In the genomic region with DNA sequence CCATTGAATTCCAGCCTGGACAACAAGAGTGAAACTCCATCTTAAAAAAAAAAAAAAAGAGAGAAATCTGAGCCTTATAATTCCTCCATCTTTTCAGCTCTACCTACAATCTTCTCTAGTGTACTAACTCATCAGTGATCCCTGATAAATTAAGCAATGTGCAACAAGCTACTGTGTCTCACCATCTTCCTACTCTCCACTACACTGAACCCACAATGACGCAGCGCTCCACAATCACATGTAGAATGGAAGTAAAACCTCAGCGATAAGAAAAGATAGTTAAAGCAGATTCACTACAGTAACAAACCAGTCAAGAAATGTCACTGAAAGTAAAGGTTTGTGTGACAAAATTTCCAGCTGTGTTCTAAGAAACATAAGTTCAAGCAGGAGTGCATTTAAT, we compare ENCODE assay signal across 26 cellular contexts. TPM values are rescaled to one million over a fixed set of nuclear protein-coding genes. Genes with fewer than 3 reads are reported as not detected.
DNase-seq lines count a peak whose midpoint lies in the region; ATAC-seq and TF ChIP-seq lines count a peak whose summit lies in the region.
"Had no signal": no experiment of that assay in that cellular context is flagged by ENCODE, and none has a peak within 500 bp of the region (broad histone marks: within the 10 kb centered on the region; RNA-seq: fewer than 3 reads in every experiment).

No MANE protein-coding gene starts in this region.

- TF ChIP-seq POLR2A in gastrocnemius medialis (IDR thresholded peaks at IDR 0.05) = no peak

- H3K4me3 ChIP-seq in OCI-LY7 (ENCODE audit: low read depth, low read length, poor library complexity, severe bottlenecking) (no peak overlapping the region), gastrocnemius medialis (no peak overlapping the region)
- H3K4me3 ChIP-seq: A549, gastroesophageal sphincter, skin epidermis, upper lobe of left lung had no signal

- TF ChIP-seq CTCF in OCI-LY7 (conservative IDR thresholded peaks at IDR 0.05; ENCODE audit: low read length) = no peak
- TF ChIP-seq CTCF in endothelial cell (IDR thresholded peaks at IDR 0.05; ENCODE audit: unreplicated experiment) = no peak
- no peak for TF ChIP-seq CTCF in gastrocnemius medialis (IDR thresholded peaks at IDR 0.05 in 4 of 5, conservative IDR thresholded peaks at IDR 0.05 in 1 of 5)
- TF ChIP-seq CTCF in foreskin keratinocyte (conservative IDR thresholded peaks at IDR 0.05) = no peak
- no peak for TF ChIP-seq CTCF in GM13977 (IDR thresholded peaks at IDR 0.05; ENCODE audit: extremely low read depth, insufficient read depth, missing control alignments)

- H3K9me3 ChIP-seq in OCI-LY7 (ENCODE audit: low read length) = no peaks in the 10 kb centered on the region
- H3K9me3 ChIP-seq in gastrocnemius medialis = no peaks in the 10 kb centered on the region
- H3K9me3 ChIP-seq: A549, BE2C, gastroesophageal sphincter, upper lobe of left lung had no signal

- H3K36me3 ChIP-seq in OCI-LY7 (ENCODE audit: insufficient read depth, low read length) = no peaks in the 10 kb centered on the region
- no peaks in the 10 kb centered on the region for H3K36me3 ChIP-seq in gastrocnemius medialis
- H3K36me3 ChIP-seq: BE2C, gastroesophageal sphincter, upper lobe of left lung had no signal

- H3K9me2 ChIP-seq in OCI-LY7 (ENCODE audit: insufficient read depth, low read length) = no peaks in the 10 kb centered on the region

- H3K4me1 ChIP-seq in OCI-LY7 (ENCODE audit: insufficient read depth, low read length, poor library complexity, severe bottlenecking) (peaks cover 93% of the 10 kb centered on the region), gastrocnemius medialis (peaks cover 60 to 98% of the 10 kb centered on the region in 2 donors), foreskin keratinocyte (peaks cover 10% of the 10 kb centered on the region)
- H3K4me1 ChIP-seq: BE2C had no signal

- H3K27ac Mint-ChIP-seq in activated CD4-positive, alpha-beta T cell treated with anti-CD3 and anti-CD28 coated beads for 36 hours = no peak overlapping the region
- H3K27ac Mint-ChIP-seq in endothelial cell (ENCODE audit: unreplicated experiment) = peak overlapping the region; percentile 6
- H3K27ac Mint-ChIP-seq: activated CD4-positive, alpha-beta T cell treated with anti-CD3 and anti-CD28 coated beads, Interleukin-2, amount 10 ng/mL, durations not matched to agents 24 days and 14 days; mesothelial cell of epicardium; nephron; progenitor cell of endocrine pancreas had no signal

- peaks cover 95% of the 10 kb centered on the region for H3K79me2 ChIP-seq in OCI-LY7 (ENCODE audit: insufficient read depth, low read depth, low read length)

- peaks cover 13% of the 10 kb centered on the region for H3K4me1 Mint-ChIP-seq in activated CD4-positive, alpha-beta T cell treated with anti-CD3 and anti-CD28 coated beads for 36 hours
- peaks cover 62% of the 10 kb centered on the region for H3K4me1 Mint-ChIP-seq in endothelial cell (ENCODE audit: unreplicated experiment)
- H3K4me1 Mint-ChIP-seq: activated CD4-positive, alpha-beta T cell treated with anti-CD3 and anti-CD28 coated beads, Interleukin-2, amount 10 ng/mL, durations not matched to agents 24 days and 14 days had no signal

- peak overlapping the region; percentile 50; the same call in 1 of the 2 replicates for H3K4me2 ChIP-seq in OCI-LY7 (ENCODE audit: low read length)
- H3K4me2 ChIP-seq: A549 had no signal

- POLR2A ChIA-PET in activated CD4-positive, alpha-beta T cell treated with anti-CD3 and anti-CD28 coated beads for 36 hours (lab: Charles Lee) = no interaction called here
- POLR2A ChIA-PET in OCI-LY7 (lab: Charles Lee) = interaction anchor here (0.5 to 10.9 kb wide), 5 partner anchors 7 to 169 kb away, joined by 3 to 114 read pairs (median 3); no protein-coding TSS in a partner anchor

- intact Hi-C loops in activated CD4-positive, alpha-beta T cell treated with anti-CD3 and anti-CD28 coated beads for 36 hours (cut with DNase I, micrococcal nuclease) = no loop called here
- intact Hi-C loops in OCI-LY7 (cut with micrococcal nuclease; ENCODE audit: unreplicated experiment) (no loop called here), gastrocnemius medialis (cut with DNase I; ENCODE audit: low total_unique reads) (no loop called here)

- CTCF ChIA-PET in activated CD4-positive, alpha-beta T cell treated with anti-CD3 and anti-CD28 coated beads for 36 hours (lab: Charles Lee) = interaction anchor here (0.7 kb wide), 1 partner anchor 227 kb away, joined by 6 read pairs; no protein-coding TSS in a partner anchor
- CTCF ChIA-PET in OCI-LY7 (lab: Charles Lee; ENCODE audit: unreplicated experiment) = no interaction called here

- in situ Hi-C loops in gastrocnemius medialis (cut with MboI; ENCODE audit: low sequenced_read_pairs in 4 of 4) = loop anchor here in 1 of 4 donors (5.0 kb wide), 1 partner anchor 47 kb away; no protein-coding TSS in a partner anchor
- in situ Hi-C loops in GM13977 (cut with MboI; ENCODE audit: low pct_unique_long_range_greater_than_20kb, low sequenced_read_pairs, unreplicated experiment) = no loop called here

- H3K9me3 Mint-ChIP-seq in activated CD4-positive, alpha-beta T cell treated with anti-CD3 and anti-CD28 coated beads for 36 hours (ENCODE audit: low read depth) = no peaks in the 10 kb centered on the region
- H3K9me3 Mint-ChIP-seq in endothelial cell (ENCODE audit: unreplicated experiment) = no peaks in the 10 kb centered on the region
- H3K9me3 Mint-ChIP-seq: activated CD4-positive, alpha-beta T cell treated with anti-CD3 and anti-CD28 coated beads, Interleukin-2, amount 10 ng/mL, durations not matched to agents 24 days and 14 days; mesothelial cell of epicardium; nephron had no signal

- H3K27ac ChIP-seq in OCI-LY7 (ENCODE audit: low read depth, low read length, poor library complexity, severe bottlenecking) (peak overlapping the region; percentile 20), gastrocnemius medialis (peak overlapping the region; percentile 66 to 76 (median 74)), foreskin keratinocyte (no peak overlapping the region)
- H3K27ac ChIP-seq: A549, gastroesophageal sphincter, RWPE1 had no signal

- H3K4me3 Mint-ChIP-seq in activated CD4-positive, alpha-beta T cell treated with anti-CD3 and anti-CD28 coated beads for 36 hours = no peak overlapping the region
- no peak overlapping the region for H3K4me3 Mint-ChIP-seq in endothelial cell (ENCODE audit: unreplicated experiment)
- H3K4me3 Mint-ChIP-seq: activated CD4-positive, alpha-beta T cell treated with anti-CD3 and anti-CD28 coated beads, Interleukin-2, amount 10 ng/mL, durations not matched to agents 24 days and 14 days; mesothelial cell of epicardium; nephron had no signal

- no peak overlapping the region for H2AFZ ChIP-seq in OCI-LY7 (ENCODE audit: low read length)

- H3K36me3 Mint-ChIP-seq in activated CD4-positive, alpha-beta T cell treated with anti-CD3 and anti-CD28 coated beads for 36 hours (ENCODE audit: low read depth) = no peaks in the 10 kb centered on the region
- peaks cover 15% of the 10 kb centered on the region for H3K36me3 Mint-ChIP-seq in endothelial cell (ENCODE audit: low read depth, unreplicated experiment)
- H3K36me3 Mint-ChIP-seq: mesothelial cell of epicardium had no signal

- peak; percentile 40 for DNase-seq in activated CD4-positive, alpha-beta T cell treated with anti-CD3 and anti-CD28 coated beads for 36 hours
- DNase-seq in activated CD4-positive, alpha-beta T cell treated with anti-CD3 and anti-CD28 coated beads for 4 hours = no peak
- no peak for DNase-seq in OCI-LY7 (ENCODE audit: low spot score)
- no peak for DNase-seq in endothelial cell (ENCODE audit: low spot score)
- no peak for DNase-seq in gastrocnemius medialis
- DNase-seq in DMS79 (lab: John Stamatoyannopoulos, UW) = no peak
- DNase-seq in foreskin keratinocyte = no peak
- no peak for DNase-seq in GM13977 (ENCODE audit: low spot score)
- DNase-seq: activated CD4-positive, alpha-beta T cell treated with anti-CD3 and anti-CD28 coated beads, Interleukin-2, amount 10 ng/mL, durations not matched to agents 24 days and 14 days; activated CD8-positive, alpha-beta memory T cell treated with anti-CD3 and anti-CD28 coated beads, Interleukin-2, amount 50 U/mL, for 48 hours; activated effector memory CD4-positive, alpha-beta T cell treated with anti-CD3 and anti-CD28 coated beads, Interleukin-2, amount 50 U/mL, for 16 hours; BE2C; Calu3; dorsolateral prefrontal cortex; HCEC 1CT; NCI-H1092 treated with DMSO at 0.1 percent for 48 hours; NCI-H2081 treated with DMSO at 0.1 percent for 48 hours; stimulated activated CD4-positive, alpha-beta T cell treated with anti-CD3 and anti-CD28 coated beads, Interleukin-2, amount 100 ng/mL, for 48 hours had no signal

- H3K27me3 Mint-ChIP-seq in activated CD4-positive, alpha-beta T cell treated with anti-CD3 and anti-CD28 coated beads for 36 hours = no peaks in the 10 kb centered on the region
- H3K27me3 Mint-ChIP-seq in endothelial cell (ENCODE audit: unreplicated experiment) = peaks cover 2% of the 10 kb centered on the region
- H3K27me3 Mint-ChIP-seq: progenitor cell of endocrine pancreas had no signal

- no peaks in the 10 kb centered on the region for H4K20me1 ChIP-seq in OCI-LY7 (ENCODE audit: insufficient read depth, low read length)

- H3K27me3 ChIP-seq in gastrocnemius medialis (no peaks in the 10 kb centered on the region), foreskin keratinocyte (no peaks in the 10 kb centered on the region)
- H3K27me3 ChIP-seq: dorsolateral prefrontal cortex, gastroesophageal sphincter, upper lobe of left lung had no signal

- BruUV-seq in OCI-LY7 (replicated peaks; lab: Mats Ljungman, UMichigan) = no TSS peak

- peak; percentile 19 for ATAC-seq in activated CD4-positive, alpha-beta T cell treated with anti-CD3 and anti-CD28 coated beads for 36 hours
- ATAC-seq in gastrocnemius medialis (no peak), foreskin keratinocyte (no peak)
- ATAC-seq: A549, gastroesophageal sphincter had no signal

RNA-seq across cellular contexts. Expression of gene ABCA1, which starts 13.5 kb away (rescaled TPM):
- total RNA-seq in activated CD4-positive, alpha-beta T cell treated with anti-CD3 and anti-CD28 coated beads for 36 hours = 1 to 10 TPM; 4.5 to 5.2 TPM
- 8.0 and 10.1 TPM in 2 replicates for total RNA-seq in OCI-LY7 (2014; rRNA removed; shearing (Covaris generic))
- total RNA-seq in OCI-LY7 (2022) (14.0 and 18.9 TPM in 2 replicates), endothelial cell (ENCODE audit: unreplicated experiment) (171 TPM), gastrocnemius medialis (10 to 100 TPM in 3 of 4 donors, 1 to 10 TPM in 1; 4.9 to 23.8 (median 21.5) TPM), foreskin keratinocyte (24.3 and 24.5 TPM in 2 replicates)
- polyA plus RNA-seq in foreskin keratinocyte = 2.2 and 2.6 TPM in 2 replicates
